ENCODE assay signal across 1 cellular context in the genomic region with DNA sequence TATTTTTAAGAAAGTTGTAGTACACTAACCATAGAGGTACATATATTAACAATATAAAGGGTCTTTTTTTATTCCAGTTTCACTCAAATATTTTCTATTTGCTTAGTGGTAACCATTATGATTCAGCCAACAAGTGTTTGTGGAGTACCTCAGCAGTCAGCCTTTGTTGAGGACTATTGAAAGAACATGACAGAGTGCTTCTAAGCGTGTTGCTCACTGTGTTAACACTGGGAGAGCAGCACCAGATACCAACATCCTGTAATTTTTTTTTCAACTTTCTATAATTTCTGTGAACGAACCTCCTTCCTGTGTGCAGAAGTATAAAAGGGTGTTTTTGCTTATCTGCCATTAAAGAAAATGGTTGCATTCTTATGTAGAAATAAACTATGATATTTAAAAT.
TF ChIP-seq lines count a peak whose summit lies in the region.

No MANE protein-coding gene starts in this region.

TF ChIP-seq in IMR-90, 13 proteins besides CTCF, POLR2A, EP300 and RAD21:
- TF ChIP-seq RCOR1 (IDR thresholded peaks at IDR 0.05; ENCODE audit: insufficient replicate concordance, low read length) (no peak), RFX5 (IDR thresholded peaks at IDR 0.05; ENCODE audit: low read depth, low read length) (no peak), BHLHE40 (IDR thresholded peaks at IDR 0.05; ENCODE audit: low read depth, low read length) (no peak), MAFK (IDR thresholded peaks at IDR 0.05; ENCODE audit: low read depth, low read length) (no peak), MAZ (IDR thresholded peaks at IDR 0.05; ENCODE audit: borderline replicate concordance, low read depth, low read length) (no peak), NFE2L2 (IDR thresholded peaks at IDR 0.05; ENCODE audit: low read depth, low read length) (no peak), SMC3 (IDR thresholded peaks at IDR 0.05; ENCODE audit: low read depth, low read length) (no peak), CEBPB (IDR thresholded peaks at IDR 0.05; ENCODE audit: low read depth, low read length) (no peak), FOS (IDR thresholded peaks at IDR 0.05; ENCODE audit: low read depth, low read length) (no peak), MXI1 (IDR thresholded peaks at IDR 0.05; ENCODE audit: borderline replicate concordance, low read depth, low read length) (no peak)
- TF ChIP-seq, protein P1, sequence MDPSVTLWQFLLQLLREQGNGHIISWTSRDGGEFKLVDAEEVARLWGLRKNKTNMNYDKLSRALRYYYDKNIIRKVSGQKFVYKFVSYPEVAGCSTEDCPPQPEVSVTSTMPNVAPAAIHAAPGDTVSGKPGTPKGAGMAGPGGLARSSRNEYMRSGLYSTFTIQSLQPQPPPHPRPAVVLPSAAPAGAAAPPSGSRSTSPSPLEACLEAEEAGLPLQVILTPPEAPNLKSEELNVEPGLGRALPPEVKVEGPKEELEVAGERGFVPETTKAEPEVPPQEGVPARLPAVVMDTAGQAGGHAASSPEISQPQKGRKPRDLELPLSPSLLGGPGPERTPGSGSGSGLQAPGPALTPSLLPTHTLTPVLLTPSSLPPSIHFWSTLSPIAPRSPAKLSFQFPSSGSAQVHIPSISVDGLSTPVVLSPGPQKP (IDR thresholded peaks at IDR 0.05; ENCODE audit: borderline replicate concordance, low read depth, low read length): no peak
- TF ChIP-seq, protein P2, sequence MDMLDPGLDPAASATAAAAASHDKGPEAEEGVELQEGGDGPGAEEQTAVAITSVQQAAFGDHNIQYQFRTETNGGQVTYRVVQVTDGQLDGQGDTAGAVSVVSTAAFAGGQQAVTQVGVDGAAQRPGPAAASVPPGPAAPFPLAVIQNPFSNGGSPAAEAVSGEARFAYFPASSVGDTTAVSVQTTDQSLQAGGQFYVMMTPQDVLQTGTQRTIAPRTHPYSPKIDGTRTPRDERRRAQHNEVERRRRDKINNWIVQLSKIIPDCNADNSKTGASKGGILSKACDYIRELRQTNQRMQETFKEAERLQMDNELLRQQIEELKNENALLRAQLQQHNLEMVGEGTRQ (IDR thresholded peaks at IDR 0.05; ENCODE audit: low read depth, low read length): no peak
